In the genomic region with DNA sequence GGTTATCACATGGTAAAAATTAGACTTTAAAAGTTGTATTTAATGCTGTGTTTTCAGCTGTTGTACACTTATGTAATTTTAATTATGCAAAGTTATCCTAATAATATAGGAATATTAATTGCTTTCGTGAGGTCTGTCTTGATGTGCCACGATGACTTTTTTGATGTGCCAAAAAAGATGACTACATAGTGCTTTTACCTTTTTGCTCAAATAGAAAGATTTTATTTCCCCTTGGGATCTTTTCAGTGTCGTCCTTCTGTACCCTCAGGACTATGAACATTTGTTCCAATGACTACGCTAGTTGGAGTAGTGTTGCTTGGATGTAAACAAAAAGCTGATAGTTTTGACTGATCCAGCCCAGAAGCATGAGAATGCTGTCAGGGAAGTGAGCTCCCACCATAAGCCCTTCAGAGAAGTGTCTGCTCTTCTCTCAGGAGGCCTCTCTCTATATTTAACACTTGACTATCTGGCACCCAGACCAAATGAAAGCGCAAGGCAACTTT, we compare ENCODE assay signal across 1 cellular context.
TF ChIP-seq lines count a peak whose summit lies in the region.

No MANE protein-coding gene starts in this region.

TF ChIP-seq in GM12878, 131 proteins besides CTCF, POLR2A, EP300 and RAD21:
- no peak for TF ChIP-seq NRF1 (conservative IDR thresholded peaks at IDR 0.05; ENCODE audit: low read depth, low read length)
- no peak for TF ChIP-seq MTA3 (IDR thresholded peaks at IDR 0.05; ENCODE audit: borderline replicate concordance, low read length)
- no peak for TF ChIP-seq JUND (IDR thresholded peaks at IDR 0.05; ENCODE audit: low read depth, low read length)
- TF ChIP-seq GABPA (IDR thresholded peaks at IDR 0.05; ENCODE audit: low read depth): no peak
- TF ChIP-seq, protein P1, sequence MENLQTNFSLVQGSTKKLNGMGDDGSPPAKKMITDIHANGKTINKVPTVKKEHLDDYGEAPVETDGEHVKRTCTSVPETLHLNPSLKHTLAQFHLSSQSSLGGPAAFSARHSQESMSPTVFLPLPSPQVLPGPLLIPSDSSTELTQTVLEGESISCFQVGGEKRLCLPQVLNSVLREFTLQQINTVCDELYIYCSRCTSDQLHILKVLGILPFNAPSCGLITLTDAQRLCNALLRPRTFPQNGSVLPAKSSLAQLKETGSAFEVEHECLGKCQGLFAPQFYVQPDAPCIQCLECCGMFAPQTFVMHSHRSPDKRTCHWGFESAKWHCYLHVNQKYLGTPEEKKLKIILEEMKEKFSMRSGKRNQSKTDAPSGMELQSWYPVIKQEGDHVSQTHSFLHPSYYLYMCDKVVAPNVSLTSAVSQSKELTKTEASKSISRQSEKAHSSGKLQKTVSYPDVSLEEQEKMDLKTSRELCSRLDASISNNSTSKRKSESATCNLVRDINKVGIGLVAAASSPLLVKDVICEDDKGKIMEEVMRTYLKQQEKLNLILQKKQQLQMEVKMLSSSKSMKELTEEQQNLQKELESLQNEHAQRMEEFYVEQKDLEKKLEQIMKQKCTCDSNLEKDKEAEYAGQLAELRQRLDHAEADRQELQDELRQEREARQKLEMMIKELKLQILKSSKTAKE (IDR thresholded peaks at IDR 0.05; ENCODE audit: low read depth, poor library complexity, severe bottlenecking): no peak
- TF ChIP-seq RELA (IDR thresholded peaks at IDR 0.05; ENCODE audit: borderline replicate concordance, partially characterized antibody): no peak
- TF ChIP-seq NFXL1 (IDR thresholded peaks at IDR 0.05; ENCODE audit: borderline replicate concordance): no peak
- no peak for TF ChIP-seq ATF7 (IDR thresholded peaks at IDR 0.05; ENCODE audit: low read depth)
